ENCODE assay signal across 8 cellular contexts in the genomic region with DNA sequence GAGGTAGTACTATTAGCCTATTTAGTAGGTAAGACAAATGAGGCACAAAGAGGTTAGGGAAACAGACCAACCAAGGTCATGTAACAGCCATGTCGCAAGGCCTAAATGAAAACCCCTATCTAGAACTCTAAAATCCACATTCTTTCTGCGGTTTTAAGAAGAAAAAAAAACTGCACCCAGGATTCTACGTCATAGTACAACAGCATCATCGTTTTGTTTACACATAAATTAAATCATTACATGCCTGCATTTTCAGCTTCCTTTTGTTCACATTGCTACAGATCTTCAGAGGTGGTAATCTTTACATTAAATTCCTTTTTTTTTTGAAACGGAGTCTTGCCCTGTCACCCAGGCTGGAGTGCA. TPM values are rescaled to one million over a fixed set of nuclear protein-coding genes. Genes with fewer than 3 reads are reported as not detected.
A peak's percentile ranks its signal among the peaks of the same experiment; 100 is the strongest.
DNase-seq lines count a peak whose midpoint lies in the region; ATAC-seq and TF ChIP-seq lines count a peak whose summit lies in the region.

No MANE protein-coding gene starts in this region.

- H3K4me1 ChIP-seq in gastroesophageal sphincter, result peaks cover 7 to 39% (median 11%) of the 10 kb centered on the region in 3 donors
- peaks cover 19 to 23% of the 10 kb centered on the region in 2 donors for H3K4me1 ChIP-seq in thoracic aorta (ENCODE audit: control insufficient read depth in 1 of 2, low read depth in 2 of 2)

- H3K4me3 ChIP-seq in gastroesophageal sphincter (peak overlapping the region in 1 of 2 donors; percentile 88), thoracic aorta (peak overlapping the region; percentile 91)

- POLR2A ChIA-PET in T-cell (lab: Charles Lee) (interaction anchor here in 1 of 2 donors (0.9 to 1.0 kb wide), 2 partner anchors 11 to 55 kb away, joined by 3 to 5 read pairs; no protein-coding TSS in a partner anchor), GM10248 (lab: Yijun Ruan, JAX) (no interaction called here)

- ATAC-seq in activated CD8-positive, alpha-beta memory T cell treated with anti-CD3 and anti-CD28 coated beads, Interleukin-2, amount 10 ng/mL, durations not matched to agents 7 days and 5 days, result no peak
- ATAC-seq in T-cell (replicated peaks in 1 of 4), result no peak
- no peak for ATAC-seq in gastroesophageal sphincter
- ATAC-seq in thoracic aorta (ENCODE audit: insufficient number of reproducible peaks, low FRiP score, low read depth), result no peak
- no peak for ATAC-seq in GM21737 (IDR thresholded peaks at IDR 0.05; ENCODE audit: unreplicated experiment)

- H3K27ac Mint-ChIP-seq in activated CD8-positive, alpha-beta memory T cell treated with anti-CD3 and anti-CD28 coated beads, Interleukin-2, amount 10 ng/mL, durations not matched to agents 7 days and 5 days, result peak overlapping the region; percentile 93
- H3K27ac Mint-ChIP-seq in T-cell, result peak overlapping the region; percentile 87 to 93

- H3K27ac ChIP-seq in gastroesophageal sphincter (peak overlapping the region in 3 of 4 donors; percentile 88 to 90 (median 89)), thoracic aorta (peak overlapping the region; percentile 81 to 83)

- H3K4me1 Mint-ChIP-seq in activated CD8-positive, alpha-beta memory T cell treated with anti-CD3 and anti-CD28 coated beads, Interleukin-2, amount 10 ng/mL, durations not matched to agents 7 days and 5 days, result peaks cover 30% of the 10 kb centered on the region
- peaks cover 34 to 39% (median 38%) of the 10 kb centered on the region in 3 donors for H3K4me1 Mint-ChIP-seq in T-cell

- H3K27me3 Mint-ChIP-seq in activated CD8-positive, alpha-beta memory T cell treated with anti-CD3 and anti-CD28 coated beads, Interleukin-2, amount 10 ng/mL, durations not matched to agents 7 days and 5 days, result peaks cover 21% of the 10 kb centered on the region
- peaks cover 18 to 21% of the 10 kb centered on the region in 2 donors for H3K27me3 Mint-ChIP-seq in T-cell

- H3K9me3 ChIP-seq in gastroesophageal sphincter (no peaks in the 10 kb centered on the region), thoracic aorta (no peaks in the 10 kb centered on the region)

- H3K9me3 Mint-ChIP-seq in activated CD8-positive, alpha-beta memory T cell treated with anti-CD3 and anti-CD28 coated beads, Interleukin-2, amount 10 ng/mL, durations not matched to agents 7 days and 5 days (ENCODE audit: low read depth), result no peaks in the 10 kb centered on the region
- H3K9me3 Mint-ChIP-seq in T-cell, result no peaks in the 10 kb centered on the region

- WGBS in gastroesophageal sphincter (ENCODE audit: low coverage in 1 of 2), 2 donors, result 61 to 71% methylated on average over 5 of the region's 5 CpGs

- H3K36me3 Mint-ChIP-seq in activated CD8-positive, alpha-beta memory T cell treated with anti-CD3 and anti-CD28 coated beads, Interleukin-2, amount 10 ng/mL, durations not matched to agents 7 days and 5 days, result peaks cover 17% of the 10 kb centered on the region
- peaks cover 8% of the 10 kb centered on the region for H3K36me3 Mint-ChIP-seq in T-cell

- no peak for TF ChIP-seq CTCF in gastroesophageal sphincter (IDR thresholded peaks at IDR 0.05)
- no peak for TF ChIP-seq CTCF in thoracic aorta (IDR thresholded peaks at IDR 0.05)
- TF ChIP-seq CTCF in GM10248 (IDR thresholded peaks at IDR 0.05; ENCODE audit: control extremely low read depth, extremely low read depth, low read depth, missing control alignments), result no peak

- H3K36me3 ChIP-seq in gastroesophageal sphincter (peaks cover 4 to 27% of the 10 kb centered on the region in 2 donors), thoracic aorta (peaks cover 5% of the 10 kb centered on the region)

- CTCF ChIA-PET in activated CD8-positive, alpha-beta memory T cell treated with anti-CD3 and anti-CD28 coated beads, Interleukin-2, amount 10 ng/mL, durations not matched to agents 7 days and 5 days (lab: Charles Lee), result interaction anchor here (0.6 to 4.6 kb wide), 24 partner anchors 10 to 461 kb away, joined by 3 to 18 read pairs (median 4); a partner anchor contains a TSS
- CTCF ChIA-PET in T-cell (lab: Charles Lee) (interaction anchor here (0.6 to 1.8 kb wide), 18 partner anchors 12 to 464 kb away, joined by 3 to 16 read pairs (median 4); no protein-coding TSS in a partner anchor), GM10248 (lab: Yijun Ruan, JAX) (interaction anchor here (0.6 to 3.9 kb wide), 27 partner anchors 9 to 675 kb away, joined by 3 to 43 read pairs (median 4); no protein-coding TSS in a partner anchor)

- H3K4me3 Mint-ChIP-seq in activated CD8-positive, alpha-beta memory T cell treated with anti-CD3 and anti-CD28 coated beads, Interleukin-2, amount 10 ng/mL, durations not matched to agents 7 days and 5 days, result peak overlapping the region; percentile 92
- H3K4me3 Mint-ChIP-seq in T-cell, result peak overlapping the region; percentile 88

- TF ChIP-seq EP300 in gastroesophageal sphincter (IDR thresholded peaks at IDR 0.05), result no peak

- H3K27me3 ChIP-seq in gastroesophageal sphincter (no peaks in the 10 kb centered on the region), thoracic aorta (replicated peaks; ENCODE audit: insufficient read depth) (no peaks in the 10 kb centered on the region)

- DNase-seq in activated CD8-positive, alpha-beta memory T cell treated with anti-CD3 and anti-CD28 coated beads, Interleukin-2, amount 10 ng/mL, durations not matched to agents 7 days and 5 days, result no peak
- DNase-seq in activated CD8-positive, alpha-beta memory T cell treated with anti-CD3 and anti-CD28 coated beads, Interleukin-2, amount 50 U/mL, for 48 hours, result no peak
- no peak for DNase-seq in T-cell
- no peak for DNase-seq in thoracic aorta (ENCODE audit: low spot score)
- no peak for DNase-seq in GM10248 (ENCODE audit: extremely low spot score)
- DNase-seq in activated CD4-positive, CD25-positive, alpha-beta regulatory T cell treated with anti-CD3 and anti-CD28 coated beads, Interleukin-2, amount 50 U/mL, for 72 hours, result no peak

- no peak for TF ChIP-seq POLR2A in gastroesophageal sphincter (IDR thresholded peaks at IDR 0.05)

RNA-seq across cellular contexts. Expression of a gene that starts 0.5 kb away (rescaled TPM):
- total RNA-seq in activated CD8-positive, alpha-beta memory T cell treated with anti-CD3 and anti-CD28 coated beads, Interleukin-2, amount 10 ng/mL, durations not matched to agents 7 days and 5 days, result 10 to 100 TPM; 68.0 to 94.9 TPM
- 10 to 100 TPM; 60.2 to 95.4 (median 73.2) TPM for total RNA-seq in T-cell
- total RNA-seq in gastroesophageal sphincter, result 10 to 100 TPM; 73.1 to 97.4 (median 79.5) TPM
- total RNA-seq in thoracic aorta, result 10 to 100 TPM; 54.4 to 70.3 TPM
